1 cellular context compared by ENCODE assay signal in the genomic region with DNA sequence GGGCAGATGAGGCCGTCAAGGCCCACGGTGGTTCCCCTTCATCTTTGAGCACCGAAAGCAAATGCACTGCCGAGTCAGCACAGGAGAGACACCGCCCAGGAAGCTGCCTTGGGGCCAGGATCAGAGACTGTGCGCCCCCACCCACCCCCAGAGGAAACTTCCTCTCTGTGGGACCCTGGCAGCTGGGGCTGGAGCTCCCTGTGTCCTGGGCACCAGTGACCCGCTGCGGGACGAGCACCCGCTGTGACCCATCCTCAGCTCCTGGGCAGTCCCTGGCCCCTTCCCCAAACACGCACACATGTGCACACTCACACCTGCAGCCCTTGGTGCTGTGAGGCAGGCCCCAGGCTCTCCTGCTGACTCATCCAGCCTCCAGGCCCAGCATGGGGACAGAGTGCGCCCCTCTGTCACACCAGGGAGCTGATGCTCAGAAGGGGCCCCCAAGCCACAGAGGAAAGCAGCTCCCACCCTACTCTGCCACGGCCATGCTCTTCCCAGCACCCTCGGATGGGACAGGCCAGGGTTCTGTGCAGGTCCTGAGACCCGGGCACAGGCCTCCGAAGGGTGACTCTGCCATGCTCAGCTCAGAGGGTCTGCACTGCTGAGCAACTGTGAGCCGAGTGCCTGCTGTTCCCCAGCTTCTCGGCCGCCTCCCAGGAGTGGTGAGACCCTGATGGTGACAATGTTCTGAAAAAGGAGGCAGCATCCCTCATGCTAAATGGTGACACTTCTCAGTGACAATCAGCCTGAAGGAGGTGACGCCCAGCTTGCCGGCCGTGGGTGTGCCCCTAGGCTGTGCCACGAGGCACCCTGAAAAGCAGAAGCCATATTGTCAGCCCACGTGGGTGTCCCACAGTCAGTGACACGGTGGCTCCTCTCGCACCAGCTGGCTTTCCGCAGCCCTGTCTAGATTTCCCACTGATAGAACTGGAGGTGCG.
TF ChIP-seq lines count a peak whose summit lies in the region.

No MANE protein-coding gene starts in this region.

TF ChIP-seq in K562, 482 proteins besides CTCF, POLR2A, EP300 and RAD21 (continued from another document and continues in another):
- TF ChIP-seq, protein P1, sequence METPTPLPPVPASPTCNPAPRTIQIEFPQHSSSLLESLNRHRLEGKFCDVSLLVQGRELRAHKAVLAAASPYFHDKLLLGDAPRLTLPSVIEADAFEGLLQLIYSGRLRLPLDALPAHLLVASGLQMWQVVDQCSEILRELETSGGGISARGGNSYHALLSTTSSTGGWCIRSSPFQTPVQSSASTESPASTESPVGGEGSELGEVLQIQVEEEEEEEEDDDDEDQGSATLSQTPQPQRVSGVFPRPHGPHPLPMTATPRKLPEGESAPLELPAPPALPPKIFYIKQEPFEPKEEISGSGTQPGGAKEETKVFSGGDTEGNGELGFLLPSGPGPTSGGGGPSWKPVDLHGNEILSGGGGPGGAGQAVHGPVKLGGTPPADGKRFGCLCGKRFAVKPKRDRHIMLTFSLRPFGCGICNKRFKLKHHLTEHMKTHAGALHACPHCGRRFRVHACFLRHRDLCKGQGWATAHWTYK (CRISPR knock-in tag; IDR thresholded peaks at IDR 0.05): peak; percentile 50; the same call in 1 of the 2 replicates
- TF ChIP-seq, protein P2, sequence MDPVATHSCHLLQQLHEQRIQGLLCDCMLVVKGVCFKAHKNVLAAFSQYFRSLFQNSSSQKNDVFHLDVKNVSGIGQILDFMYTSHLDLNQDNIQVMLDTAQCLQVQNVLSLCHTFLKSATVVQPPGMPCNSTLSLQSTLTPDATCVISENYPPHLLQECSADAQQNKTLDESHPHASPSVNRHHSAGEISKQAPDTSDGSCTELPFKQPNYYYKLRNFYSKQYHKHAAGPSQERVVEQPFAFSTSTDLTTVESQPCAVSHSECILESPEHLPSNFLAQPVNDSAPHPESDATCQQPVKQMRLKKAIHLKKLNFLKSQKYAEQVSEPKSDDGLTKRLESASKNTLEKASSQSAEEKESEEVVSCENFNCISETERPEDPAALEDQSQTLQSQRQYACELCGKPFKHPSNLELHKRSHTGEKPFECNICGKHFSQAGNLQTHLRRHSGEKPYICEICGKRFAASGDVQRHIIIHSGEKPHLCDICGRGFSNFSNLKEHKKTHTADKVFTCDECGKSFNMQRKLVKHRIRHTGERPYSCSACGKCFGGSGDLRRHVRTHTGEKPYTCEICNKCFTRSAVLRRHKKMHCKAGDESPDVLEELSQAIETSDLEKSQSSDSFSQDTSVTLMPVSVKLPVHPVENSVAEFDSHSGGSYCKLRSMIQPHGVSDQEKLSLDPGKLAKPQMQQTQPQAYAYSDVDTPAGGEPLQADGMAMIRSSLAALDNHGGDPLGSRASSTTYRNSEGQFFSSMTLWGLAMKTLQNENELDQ (CRISPR knock-in tag; IDR thresholded peaks at IDR 0.05; ENCODE audit: borderline replicate concordance): peak; percentile 3; the same call in 1 of the 2 replicates
- no peak for TF ChIP-seq ZNF785 (CRISPR knock-in tag; IDR thresholded peaks at IDR 0.05)
- TF ChIP-seq, protein P3, sequence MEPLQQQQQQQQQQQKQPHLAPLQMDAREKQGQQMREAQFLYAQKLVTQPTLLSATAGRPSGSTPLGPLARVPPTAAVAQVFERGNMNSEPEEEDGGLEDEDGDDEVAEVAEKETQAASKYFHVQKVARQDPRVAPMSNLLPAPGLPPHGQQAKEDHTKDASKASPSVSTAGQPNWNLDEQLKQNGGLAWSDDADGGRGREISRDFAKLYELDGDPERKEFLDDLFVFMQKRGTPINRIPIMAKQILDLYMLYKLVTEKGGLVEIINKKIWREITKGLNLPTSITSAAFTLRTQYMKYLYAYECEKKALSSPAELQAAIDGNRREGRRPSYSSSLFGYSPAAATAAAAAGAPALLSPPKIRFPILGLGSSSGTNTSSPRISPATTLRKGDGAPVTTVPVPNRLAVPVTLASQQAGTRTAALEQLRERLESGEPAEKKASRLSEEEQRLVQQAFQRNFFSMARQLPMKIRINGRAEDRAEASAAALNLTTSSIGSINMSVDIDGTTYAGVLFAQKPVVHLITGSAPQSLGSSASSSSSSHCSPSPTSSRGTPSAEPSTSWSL (CRISPR knock-in tag; IDR thresholded peaks at IDR 0.05; ENCODE audit: borderline replicate concordance): 0 out of 2 replicates have a peak, but pooled peaks have one; percentile 79
- TF ChIP-seq HNRNPUL1 (IDR thresholded peaks at IDR 0.05; ENCODE audit: low read length): no peak
- TF ChIP-seq, protein P4, sequence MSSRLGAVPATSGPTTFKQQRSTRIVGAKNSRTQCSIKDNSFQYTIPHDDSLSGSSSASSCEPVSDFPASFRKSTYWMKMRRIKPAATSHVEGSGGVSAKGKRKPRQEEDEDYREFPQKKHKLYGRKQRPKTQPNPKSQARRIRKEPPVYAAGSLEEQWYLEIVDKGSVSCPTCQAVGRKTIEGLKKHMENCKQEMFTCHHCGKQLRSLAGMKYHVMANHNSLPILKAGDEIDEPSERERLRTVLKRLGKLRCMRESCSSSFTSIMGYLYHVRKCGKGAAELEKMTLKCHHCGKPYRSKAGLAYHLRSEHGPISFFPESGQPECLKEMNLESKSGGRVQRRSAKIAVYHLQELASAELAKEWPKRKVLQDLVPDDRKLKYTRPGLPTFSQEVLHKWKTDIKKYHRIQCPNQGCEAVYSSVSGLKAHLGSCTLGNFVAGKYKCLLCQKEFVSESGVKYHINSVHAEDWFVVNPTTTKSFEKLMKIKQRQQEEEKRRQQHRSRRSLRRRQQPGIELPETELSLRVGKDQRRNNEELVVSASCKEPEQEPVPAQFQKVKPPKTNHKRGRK (tag; IDR thresholded peaks at IDR 0.05): no peak
- TF ChIP-seq KLF1 (tag; IDR thresholded peaks at IDR 0.05): peak; percentile 75
- TF ChIP-seq BHLHE40 (IDR thresholded peaks at IDR 0.05; ENCODE audit: low read length): 0 out of 2 replicates have a peak, but pooled peaks have one; percentile 44
- no peak for TF ChIP-seq ZBTB8A (IDR thresholded peaks at IDR 0.05; ENCODE audit: partially characterized antibody)
- TF ChIP-seq, protein P5, sequence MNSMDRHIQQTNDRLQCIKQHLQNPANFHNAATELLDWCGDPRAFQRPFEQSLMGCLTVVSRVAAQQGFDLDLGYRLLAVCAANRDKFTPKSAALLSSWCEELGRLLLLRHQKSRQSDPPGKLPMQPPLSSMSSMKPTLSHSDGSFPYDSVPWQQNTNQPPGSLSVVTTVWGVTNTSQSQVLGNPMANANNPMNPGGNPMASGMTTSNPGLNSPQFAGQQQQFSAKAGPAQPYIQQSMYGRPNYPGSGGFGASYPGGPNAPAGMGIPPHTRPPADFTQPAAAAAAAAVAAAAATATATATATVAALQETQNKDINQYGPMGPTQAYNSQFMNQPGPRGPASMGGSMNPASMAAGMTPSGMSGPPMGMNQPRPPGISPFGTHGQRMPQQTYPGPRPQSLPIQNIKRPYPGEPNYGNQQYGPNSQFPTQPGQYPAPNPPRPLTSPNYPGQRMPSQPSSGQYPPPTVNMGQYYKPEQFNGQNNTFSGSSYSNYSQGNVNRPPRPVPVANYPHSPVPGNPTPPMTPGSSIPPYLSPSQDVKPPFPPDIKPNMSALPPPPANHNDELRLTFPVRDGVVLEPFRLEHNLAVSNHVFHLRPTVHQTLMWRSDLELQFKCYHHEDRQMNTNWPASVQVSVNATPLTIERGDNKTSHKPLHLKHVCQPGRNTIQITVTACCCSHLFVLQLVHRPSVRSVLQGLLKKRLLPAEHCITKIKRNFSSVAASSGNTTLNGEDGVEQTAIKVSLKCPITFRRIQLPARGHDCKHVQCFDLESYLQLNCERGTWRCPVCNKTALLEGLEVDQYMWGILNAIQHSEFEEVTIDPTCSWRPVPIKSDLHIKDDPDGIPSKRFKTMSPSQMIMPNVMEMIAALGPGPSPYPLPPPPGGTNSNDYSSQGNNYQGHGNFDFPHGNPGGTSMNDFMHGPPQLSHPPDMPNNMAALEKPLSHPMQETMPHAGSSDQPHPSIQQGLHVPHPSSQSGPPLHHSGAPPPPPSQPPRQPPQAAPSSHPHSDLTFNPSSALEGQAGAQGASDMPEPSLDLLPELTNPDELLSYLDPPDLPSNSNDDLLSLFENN (IDR thresholded peaks at IDR 0.05; ENCODE audit: low read depth in 2 of 2, low read length in 2 of 2): no peak
- no peak for TF ChIP-seq FOXA1 (IDR thresholded peaks at IDR 0.05; ENCODE audit: borderline replicate concordance)
- TF ChIP-seq GATA2 (CRISPR knock-in tag; IDR thresholded peaks at IDR 0.05): peak; percentile 32; the same call in 1 of the 2 replicates
- peak; percentile 7 for TF ChIP-seq KDM5B (IDR thresholded peaks at IDR 0.05; ENCODE audit: insufficient replicate concordance, low read depth, low read length)
- TF ChIP-seq EGR1 (conservative IDR thresholded peaks at IDR 0.05): peak; percentile 42; the same call in 1 of the 2 replicates
- TF ChIP-seq, protein P6, sequence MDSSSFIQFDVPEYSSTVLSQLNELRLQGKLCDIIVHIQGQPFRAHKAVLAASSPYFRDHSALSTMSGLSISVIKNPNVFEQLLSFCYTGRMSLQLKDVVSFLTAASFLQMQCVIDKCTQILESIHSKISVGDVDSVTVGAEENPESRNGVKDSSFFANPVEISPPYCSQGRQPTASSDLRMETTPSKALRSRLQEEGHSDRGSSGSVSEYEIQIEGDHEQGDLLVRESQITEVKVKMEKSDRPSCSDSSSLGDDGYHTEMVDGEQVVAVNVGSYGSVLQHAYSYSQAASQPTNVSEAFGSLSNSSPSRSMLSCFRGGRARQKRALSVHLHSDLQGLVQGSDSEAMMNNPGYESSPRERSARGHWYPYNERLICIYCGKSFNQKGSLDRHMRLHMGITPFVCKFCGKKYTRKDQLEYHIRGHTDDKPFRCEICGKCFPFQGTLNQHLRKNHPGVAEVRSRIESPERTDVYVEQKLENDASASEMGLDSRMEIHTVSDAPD (CRISPR knock-in tag; IDR thresholded peaks at IDR 0.05): no peak
- 0 out of 2 replicates have a peak, but pooled peaks have one; percentile 21 for TF ChIP-seq ZNF134 (CRISPR knock-in tag; conservative IDR thresholded peaks at IDR 0.05)
- TF ChIP-seq ZKSCAN1 (IDR thresholded peaks at IDR 0.05; ENCODE audit: low read depth, low read length): 0 out of 2 replicates have a peak, but pooled peaks have one; percentile 5
- peak; percentile 76 for TF ChIP-seq SPI1 (IDR thresholded peaks at IDR 0.05; ENCODE audit: borderline replicate concordance, low read depth, low read length)
- TF ChIP-seq SRSF7 (optimal IDR thresholded peaks at IDR 0.05; ENCODE audit: low read depth, low read length): no peak
- TF ChIP-seq SAFB (IDR thresholded peaks at IDR 0.05; ENCODE audit: borderline replicate concordance, low read depth, low read length): peak; percentile 67; the same call in 1 of the 2 replicates
- TF ChIP-seq LEF1 (IDR thresholded peaks at IDR 0.05): no peak; the same call in 1 of the 2 replicates
- no peak for TF ChIP-seq ZNF764 (CRISPR knock-in tag; IDR thresholded peaks at IDR 0.05; ENCODE audit: low read depth)
- peak; percentile 82 for TF ChIP-seq FIP1L1 (IDR thresholded peaks at IDR 0.05; ENCODE audit: low read depth, low read length, poor library complexity, severe bottlenecking)
- no peak for TF ChIP-seq HNRNPLL (IDR thresholded peaks at IDR 0.05; ENCODE audit: low read depth, low read length, poor library complexity, severe bottlenecking)
- TF ChIP-seq CREBBP (IDR thresholded peaks at IDR 0.05; ENCODE audit: low read depth, low read length): no peak
- peak; percentile 84 for TF ChIP-seq RBFOX2 (IDR thresholded peaks at IDR 0.05; ENCODE audit: low read depth, low read length)
- TF ChIP-seq, protein P7, sequence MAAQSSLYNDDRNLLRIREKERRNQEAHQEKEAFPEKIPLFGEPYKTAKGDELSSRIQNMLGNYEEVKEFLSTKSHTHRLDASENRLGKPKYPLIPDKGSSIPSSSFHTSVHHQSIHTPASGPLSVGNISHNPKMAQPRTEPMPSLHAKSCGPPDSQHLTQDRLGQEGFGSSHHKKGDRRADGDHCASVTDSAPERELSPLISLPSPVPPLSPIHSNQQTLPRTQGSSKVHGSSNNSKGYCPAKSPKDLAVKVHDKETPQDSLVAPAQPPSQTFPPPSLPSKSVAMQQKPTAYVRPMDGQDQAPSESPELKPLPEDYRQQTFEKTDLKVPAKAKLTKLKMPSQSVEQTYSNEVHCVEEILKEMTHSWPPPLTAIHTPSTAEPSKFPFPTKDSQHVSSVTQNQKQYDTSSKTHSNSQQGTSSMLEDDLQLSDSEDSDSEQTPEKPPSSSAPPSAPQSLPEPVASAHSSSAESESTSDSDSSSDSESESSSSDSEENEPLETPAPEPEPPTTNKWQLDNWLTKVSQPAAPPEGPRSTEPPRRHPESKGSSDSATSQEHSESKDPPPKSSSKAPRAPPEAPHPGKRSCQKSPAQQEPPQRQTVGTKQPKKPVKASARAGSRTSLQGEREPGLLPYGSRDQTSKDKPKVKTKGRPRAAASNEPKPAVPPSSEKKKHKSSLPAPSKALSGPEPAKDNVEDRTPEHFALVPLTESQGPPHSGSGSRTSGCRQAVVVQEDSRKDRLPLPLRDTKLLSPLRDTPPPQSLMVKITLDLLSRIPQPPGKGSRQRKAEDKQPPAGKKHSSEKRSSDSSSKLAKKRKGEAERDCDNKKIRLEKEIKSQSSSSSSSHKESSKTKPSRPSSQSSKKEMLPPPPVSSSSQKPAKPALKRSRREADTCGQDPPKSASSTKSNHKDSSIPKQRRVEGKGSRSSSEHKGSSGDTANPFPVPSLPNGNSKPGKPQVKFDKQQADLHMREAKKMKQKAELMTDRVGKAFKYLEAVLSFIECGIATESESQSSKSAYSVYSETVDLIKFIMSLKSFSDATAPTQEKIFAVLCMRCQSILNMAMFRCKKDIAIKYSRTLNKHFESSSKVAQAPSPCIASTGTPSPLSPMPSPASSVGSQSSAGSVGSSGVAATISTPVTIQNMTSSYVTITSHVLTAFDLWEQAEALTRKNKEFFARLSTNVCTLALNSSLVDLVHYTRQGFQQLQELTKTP (IDR thresholded peaks at IDR 0.05; ENCODE audit: low read depth in 1 of 2, partially characterized antibody in 2 of 2): no peak
- peak; percentile 70; the same call in 1 of the 2 replicates for TF ChIP-seq ETV5 (CRISPR knock-in tag; IDR thresholded peaks at IDR 0.05; ENCODE audit: low read depth)
- TF ChIP-seq, protein P8, sequence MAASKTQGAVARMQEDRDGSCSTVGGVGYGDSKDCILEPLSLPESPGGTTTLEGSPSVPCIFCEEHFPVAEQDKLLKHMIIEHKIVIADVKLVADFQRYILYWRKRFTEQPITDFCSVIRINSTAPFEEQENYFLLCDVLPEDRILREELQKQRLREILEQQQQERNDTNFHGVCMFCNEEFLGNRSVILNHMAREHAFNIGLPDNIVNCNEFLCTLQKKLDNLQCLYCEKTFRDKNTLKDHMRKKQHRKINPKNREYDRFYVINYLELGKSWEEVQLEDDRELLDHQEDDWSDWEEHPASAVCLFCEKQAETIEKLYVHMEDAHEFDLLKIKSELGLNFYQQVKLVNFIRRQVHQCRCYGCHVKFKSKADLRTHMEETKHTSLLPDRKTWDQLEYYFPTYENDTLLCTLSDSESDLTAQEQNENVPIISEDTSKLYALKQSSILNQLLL (CRISPR knock-in tag; IDR thresholded peaks at IDR 0.05; ENCODE audit: borderline replicate concordance): no peak
- TF ChIP-seq ZNF316 (IDR thresholded peaks at IDR 0.05): peak; percentile 95
- TF ChIP-seq, protein P9, sequence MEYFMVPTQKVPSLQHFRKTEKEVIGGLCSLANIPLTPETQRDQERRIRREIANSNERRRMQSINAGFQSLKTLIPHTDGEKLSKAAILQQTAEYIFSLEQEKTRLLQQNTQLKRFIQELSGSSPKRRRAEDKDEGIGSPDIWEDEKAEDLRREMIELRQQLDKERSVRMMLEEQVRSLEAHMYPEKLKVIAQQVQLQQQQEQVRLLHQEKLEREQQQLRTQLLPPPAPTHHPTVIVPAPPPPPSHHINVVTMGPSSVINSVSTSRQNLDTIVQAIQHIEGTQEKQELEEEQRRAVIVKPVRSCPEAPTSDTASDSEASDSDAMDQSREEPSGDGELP (CRISPR knock-in tag; IDR thresholded peaks at IDR 0.05; ENCODE audit: borderline replicate concordance): peak; percentile 94
